ENCODE assay signal across 17 cellular contexts in the genomic region with DNA sequence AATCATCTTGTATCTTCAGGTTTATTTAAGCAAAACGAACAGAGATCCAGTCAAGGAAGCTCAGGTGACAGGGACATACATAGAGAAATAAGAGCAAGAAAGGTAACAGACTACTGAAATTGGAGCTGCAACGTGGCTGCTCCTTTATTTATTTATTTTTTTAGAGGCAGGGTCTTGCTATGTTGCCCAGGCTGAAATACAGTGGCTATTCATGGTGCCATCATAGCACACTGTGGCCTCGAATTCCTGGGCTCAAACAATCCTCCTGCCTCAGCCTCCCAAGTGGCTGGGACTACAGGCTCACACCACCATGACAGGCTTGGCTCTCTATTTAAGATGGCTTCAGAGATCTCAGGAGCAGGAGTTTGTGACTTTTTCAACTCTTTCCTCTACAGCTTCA. TPM values are rescaled to one million over a fixed set of nuclear protein-coding genes. Genes with fewer than 3 reads are reported as not detected.
A peak's percentile ranks its signal among the peaks of the same experiment; 100 is the strongest.
DNase-seq lines count a peak whose midpoint lies in the region; ATAC-seq, FAIRE-seq and TF ChIP-seq lines count a peak whose summit lies in the region.
"Had no signal": no experiment of that assay in that cellular context is flagged by ENCODE, and none has a peak within 500 bp of the region (broad histone marks: within the 10 kb centered on the region; RNA-seq: fewer than 3 reads in every experiment).

No MANE protein-coding gene starts in this region.

- H3K27me3 Mint-ChIP-seq in brain = no peaks in the 10 kb centered on the region
- H3K27me3 Mint-ChIP-seq in nephron (ENCODE audit: low read depth) = no peaks in the 10 kb centered on the region
- H3K27me3 Mint-ChIP-seq in Calu3 (ENCODE audit: unreplicated experiment) = no peaks in the 10 kb centered on the region

- TF ChIP-seq CTCF in SK-N-SH (IDR thresholded peaks at IDR 0.05) = no peak
- TF ChIP-seq CTCF in brain (conservative IDR thresholded peaks at IDR 0.05) = no peak
- no peak for TF ChIP-seq CTCF in nephron (IDR thresholded peaks at IDR 0.05; ENCODE audit: unreplicated experiment in 3 of 3)
- TF ChIP-seq CTCF in smooth muscle cell (IDR thresholded peaks at IDR 0.05; ENCODE audit: borderline replicate concordance, insufficient read depth, poor library complexity, severe bottlenecking) = no peak
- no peak for TF ChIP-seq CTCF in Calu3 (IDR thresholded peaks at IDR 0.05; ENCODE audit: unreplicated experiment)

- no peak for FAIRE-seq in frontal cortex (lab: Jason Lieb, UNC)
- FAIRE-seq: G401.6, GM12891 had no signal

- ATAC-seq in SK-N-SH treated with all-trans-retinoic acid at 6 μM for 48 hours = no peak

- H2AFZ ChIP-seq in SK-N-SH (ENCODE audit: low read depth) (peak overlapping the region; percentile 19; the same call in 1 of the 2 replicates), smooth muscle cell (ENCODE audit: low read depth) (no peak overlapping the region)
- H2AFZ ChIP-seq: GM23338 had no signal

- peaks cover 14 to 24% of the 10 kb centered on the region in 2 experiments for H3K4me1 ChIP-seq in SK-N-SH (ENCODE audit: control insufficient read depth in 1 of 2, insufficient read depth in 2 of 2, low read depth in 1 of 2, low read length in 1 of 2)
- H3K4me1 ChIP-seq in smooth muscle cell (ENCODE audit: low read depth) = peaks cover 22% of the 10 kb centered on the region
- H3K4me1 ChIP-seq: BLaER1 had no signal

- H3K9me3 Mint-ChIP-seq in brain = peaks cover 0 to 3% (median 0%) of the 10 kb centered on the region in 5 experiments
- H3K9me3 Mint-ChIP-seq in nephron = peaks cover 3% of the 10 kb centered on the region
- no peaks in the 10 kb centered on the region for H3K9me3 Mint-ChIP-seq in Calu3 (ENCODE audit: low read depth, unreplicated experiment)
- H3K9me3 Mint-ChIP-seq: GM23338 had no signal

- H3K9me2 ChIP-seq in SK-N-SH = no peaks in the 10 kb centered on the region

- no peak overlapping the region for H3K9ac ChIP-seq in SK-N-SH
- H3K9ac ChIP-seq in smooth muscle cell (ENCODE audit: low read depth) = no peak overlapping the region
- H3K9ac ChIP-seq: BLaER1 had no signal

- POLR2A ChIA-PET in SK-N-SH (lab: Yijun Ruan, JAX) = no interaction called here

- CTCF ChIA-PET in SK-N-SH (lab: Yijun Ruan, JAX) (interaction anchor here (1.0 to 17.2 kb wide), 4 partner anchors 7 to 1036 kb away, joined by 3 to 344 read pairs (median 54); no protein-coding TSS in a partner anchor), Calu3 (lab: Charles Lee) (interaction anchor here (0.6 to 1.0 kb wide), 3 partner anchors 152 to 1089 kb away, joined by 4 read pairs; no protein-coding TSS in a partner anchor)

- DNase-seq in SK-N-SH (no peak), smooth muscle cell (lab: John Stamatoyannopoulos, UW; ENCODE audit: unreplicated experiment) (no peak), SKM-1 (lab: John Stamatoyannopoulos, UW; ENCODE audit: unreplicated experiment) (no peak), frontal cortex (ENCODE audit: low spot score in 2 of 2) (no peak), Calu3 (no peak)
- DNase-seq: AML-193, DMS79 treated with DMSO at 0.1 percent for 48 hours, EL, H7 had no signal

- WGBS in SK-N-SH (ENCODE audit: low lambda C conversion rate) = 67% methylated on average over 3 of the region's 3 CpGs
- 92% methylated on average over 3 of the region's 3 CpGs for WGBS in smooth muscle cell (ENCODE audit: low lambda C conversion rate)

- peaks cover 21% of the 10 kb centered on the region for H3F3A ChIP-seq in SK-N-SH (replicated peaks; ENCODE audit: insufficient read depth)
- peaks cover 8% of the 10 kb centered on the region for H3F3A ChIP-seq in smooth muscle cell (ENCODE audit: low read depth)

- H3K36me3 ChIP-seq in SK-N-SH (replicated peaks in 1 of 2; ENCODE audit: control insufficient read depth in 1 of 2, insufficient read depth in 2 of 2, low read length in 1 of 2) (no peaks in the 10 kb centered on the region), smooth muscle cell (ENCODE audit: low read depth) (no peaks in the 10 kb centered on the region)
- H3K36me3 ChIP-seq: BLaER1 had no signal

- intact Hi-C loops in Calu3 (cut with micrococcal nuclease; ENCODE audit: unreplicated experiment) = loop anchor here (1.0 kb wide), 1 partner anchor 24 kb away; no protein-coding TSS in a partner anchor

- BruUV-seq in Calu3 (replicated peaks; lab: Mats Ljungman, UMichigan) = no TSS peak

- H3K4me1 Mint-ChIP-seq in brain (peaks cover 49% of the 10 kb centered on the region), nephron (peaks cover 65% of the 10 kb centered on the region), Calu3 (ENCODE audit: low read depth, unreplicated experiment) (peaks cover 9% of the 10 kb centered on the region)

- H3K4me3 Mint-ChIP-seq in brain (peak overlapping the region in 1 of 5 experiments; percentile 9), nephron (no peak overlapping the region), Calu3 (ENCODE audit: low read depth, unreplicated experiment) (no peak overlapping the region)
- H3K4me3 Mint-ChIP-seq: GM23338 had no signal

- no peaks in the 10 kb centered on the region for H3K79me2 ChIP-seq in SK-N-SH (ENCODE audit: insufficient read depth)
- no peaks in the 10 kb centered on the region for H3K79me2 ChIP-seq in smooth muscle cell (ENCODE audit: low read depth)

- H3K4me2 ChIP-seq in SK-N-SH (no peak overlapping the region), smooth muscle cell (peak overlapping the region; percentile 53)
- H3K4me2 ChIP-seq: BLaER1, GM23338 had no signal

- H3K27ac Mint-ChIP-seq in brain (peak overlapping the region in 3 of 5 experiments; percentile 29 to 73 (median 66)), nephron (peak overlapping the region; percentile 15 to 30 (median 16)), Calu3 (ENCODE audit: unreplicated experiment) (no peak overlapping the region)
- H3K27ac Mint-ChIP-seq: GM23338 had no signal

- no peak for TF ChIP-seq RAD21 in SK-N-SH (IDR thresholded peaks at IDR 0.05; ENCODE audit: low read length)

- no peaks in the 10 kb centered on the region for H3K36me3 Mint-ChIP-seq in brain
- H3K36me3 Mint-ChIP-seq in nephron (ENCODE audit: low read depth) = no peaks in the 10 kb centered on the region
- no peaks in the 10 kb centered on the region for H3K36me3 Mint-ChIP-seq in Calu3 (ENCODE audit: insufficient read depth, unreplicated experiment)

- H3K27ac ChIP-seq in SK-N-SH (ENCODE audit: low read depth in 2 of 2, low read length in 1 of 2) = peak overlapping the region in 1 of 2 experiments; percentile 67; a peak in 2 of 4 replicates
- peak overlapping the region; percentile 89 for H3K27ac ChIP-seq in smooth muscle cell (ENCODE audit: low read depth)
- H3K27ac ChIP-seq: 22Rv1, BLaER1 had no signal

- no peak overlapping the region for H3K4me3 ChIP-seq in SK-N-SH (ENCODE audit: low read depth in 2 of 2, low read length in 1 of 2)
- no peak overlapping the region for H3K4me3 ChIP-seq in smooth muscle cell
- H3K4me3 ChIP-seq: BLaER1, GM23338 had no signal

- H3K27me3 ChIP-seq in SK-N-SH (ENCODE audit: insufficient read depth) (no peaks in the 10 kb centered on the region), smooth muscle cell (ENCODE audit: low read depth) (no peaks in the 10 kb centered on the region)
- H3K27me3 ChIP-seq: BLaER1 had no signal

- H3K9me3 ChIP-seq in SK-N-SH = no peaks in the 10 kb centered on the region
- no peaks in the 10 kb centered on the region for H3K9me3 ChIP-seq in smooth muscle cell (replicated peaks; ENCODE audit: low read depth)
- H3K9me3 ChIP-seq: BLaER1 had no signal

- H4K20me1 ChIP-seq in SK-N-SH (ENCODE audit: insufficient read depth) (no peaks in the 10 kb centered on the region), smooth muscle cell (ENCODE audit: low read depth) (no peaks in the 10 kb centered on the region)
- H4K20me1 ChIP-seq: BLaER1 had no signal

- no peak for TF ChIP-seq EP300 in SK-N-SH (IDR thresholded peaks at IDR 0.05; ENCODE audit: borderline replicate concordance in 1 of 2, low read depth in 1 of 2, low read length in 1 of 2)

TF ChIP-seq in SK-N-SH treated with all-trans-retinoic acid at 6 μM for 48 hours, 23 proteins besides CTCF, POLR2A, EP300 and RAD21:
- TF ChIP-seq ZNF8 (CRISPR knock-in tag; IDR thresholded peaks at IDR 0.05) (no peak), ZNF70 (CRISPR knock-in tag; IDR thresholded peaks at IDR 0.05) (no peak), PPARA (CRISPR knock-in tag; IDR thresholded peaks at IDR 0.05; ENCODE audit: borderline replicate concordance) (no peak), ZNF565 (CRISPR knock-in tag; conservative IDR thresholded peaks at IDR 0.05; ENCODE audit: low read depth) (no peak), BACH2 (CRISPR knock-in tag; IDR thresholded peaks at IDR 0.05; ENCODE audit: borderline replicate concordance) (no peak)
- TF ChIP-seq, protein P1, sequence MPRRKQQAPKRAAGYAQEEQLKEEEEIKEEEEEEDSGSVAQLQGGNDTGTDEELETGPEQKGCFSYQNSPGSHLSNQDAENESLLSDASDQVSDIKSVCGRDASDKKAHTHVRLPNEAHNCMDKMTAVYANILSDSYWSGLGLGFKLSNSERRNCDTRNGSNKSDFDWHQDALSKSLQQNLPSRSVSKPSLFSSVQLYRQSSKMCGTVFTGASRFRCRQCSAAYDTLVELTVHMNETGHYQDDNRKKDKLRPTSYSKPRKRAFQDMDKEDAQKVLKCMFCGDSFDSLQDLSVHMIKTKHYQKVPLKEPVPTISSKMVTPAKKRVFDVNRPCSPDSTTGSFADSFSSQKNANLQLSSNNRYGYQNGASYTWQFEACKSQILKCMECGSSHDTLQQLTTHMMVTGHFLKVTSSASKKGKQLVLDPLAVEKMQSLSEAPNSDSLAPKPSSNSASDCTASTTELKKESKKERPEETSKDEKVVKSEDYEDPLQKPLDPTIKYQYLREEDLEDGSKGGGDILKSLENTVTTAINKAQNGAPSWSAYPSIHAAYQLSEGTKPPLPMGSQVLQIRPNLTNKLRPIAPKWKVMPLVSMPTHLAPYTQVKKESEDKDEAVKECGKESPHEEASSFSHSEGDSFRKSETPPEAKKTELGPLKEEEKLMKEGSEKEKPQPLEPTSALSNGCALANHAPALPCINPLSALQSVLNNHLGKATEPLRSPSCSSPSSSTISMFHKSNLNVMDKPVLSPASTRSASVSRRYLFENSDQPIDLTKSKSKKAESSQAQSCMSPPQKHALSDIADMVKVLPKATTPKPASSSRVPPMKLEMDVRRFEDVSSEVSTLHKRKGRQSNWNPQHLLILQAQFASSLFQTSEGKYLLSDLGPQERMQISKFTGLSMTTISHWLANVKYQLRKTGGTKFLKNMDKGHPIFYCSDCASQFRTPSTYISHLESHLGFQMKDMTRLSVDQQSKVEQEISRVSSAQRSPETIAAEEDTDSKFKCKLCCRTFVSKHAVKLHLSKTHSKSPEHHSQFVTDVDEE (CRISPR knock-in tag; IDR thresholded peaks at IDR 0.05) = no peak
TF ChIP-seq in SK-N-SH treated with all-trans-retinoic acid at 6 μM for 48 hours: peak in this region for 0.

RNA-seq across cellular contexts. Expression of gene COL1A2, which starts 46.4 kb away (rescaled TPM):
- 4.5 and 11.4 TPM in 2 replicates for polyA plus RNA-seq in SK-N-SH (2012; rRNA removed)
- polyA plus RNA-seq in SK-N-SH (2012; cell fraction: cytosol; rRNA removed) = 6.5 and 7.3 TPM in 2 replicates
- 13.4 and 14.1 TPM in 2 replicates for polyA plus RNA-seq in SK-N-SH (2012; cell fraction: nucleus; rRNA removed)
- polyA plus RNA-seq in brain (ENCODE audit: insufficient read depth, low read depth, low replicate concordance) = 36.7 TPM
- total RNA-seq in smooth muscle cell = 4,221 and 4,749 TPM in 2 replicates
- 7,069 and 10,006 TPM in 2 replicates for polyA plus RNA-seq in smooth muscle cell
- 84.4 TPM for total RNA-seq in frontal cortex
- total RNA-seq in Calu3 (2022) = not detected in 2 replicates

Comparison
In these comparisons a context has a peak if more than half of its experiments do, and no peak if none do; other contexts are left out.
1. RNA of gene COL1A2, which starts 46.4 kb away (total RNA-seq): 4,221 to 4,749 TPM in smooth muscle cell and 84.4 TPM in frontal cortex (single experiment); not detected in Calu3; every median in the first group is over 10 times any median in the second.